ENCODE assay signal across 8 cellular contexts in genomic region chr4:37383579-37384229, GRCh38.
A peak's percentile ranks its signal among the peaks of the same experiment; 100 is the strongest.
DNase-seq lines count a peak whose midpoint lies in the region; ATAC-seq, FAIRE-seq and TF ChIP-seq lines count a peak whose summit lies in the region.

No MANE protein-coding gene starts in this region.

- no peak overlapping the region for H3K9ac ChIP-seq in Loucy (ENCODE audit: low read depth, low read length, poor library complexity, severe bottlenecking)

- TF ChIP-seq CTCF in Loucy (conservative IDR thresholded peaks at IDR 0.05; ENCODE audit: low read length) (peak; percentile 76), VCaP (conservative IDR thresholded peaks at IDR 0.05) (peak; percentile 84)

- DNase-seq in NCI-H1417 (lab: John Stamatoyannopoulos, UW): peak; percentile 36 to 85 (median 69)
- DNase-seq in NCI-H1417 treated with DMSO at 0.1 percent for 48 hours (lab: John Stamatoyannopoulos, UW): no peak

- no peaks in the 10 kb centered on the region for H3K9me2 ChIP-seq in Loucy (replicated peaks; ENCODE audit: low read depth, low read length)

- no peaks in the 10 kb centered on the region for H3F3A ChIP-seq in Loucy (ENCODE audit: low read depth)

- H3K9me3 ChIP-seq in Loucy (ENCODE audit: insufficient read depth, low read depth, low read length): no peaks in the 10 kb centered on the region

- H3K4me3 ChIP-seq in Loucy (ENCODE audit: low read length, poor library complexity, severe bottlenecking): no peak overlapping the region

- no peaks in the 10 kb centered on the region for H3K27me3 ChIP-seq in Loucy (ENCODE audit: insufficient read depth, low read length, poor library complexity, severe bottlenecking)

- no peaks in the 10 kb centered on the region for H4K20me1 ChIP-seq in Loucy (ENCODE audit: insufficient read depth, low read length, poor library complexity, severe bottlenecking)

- H3K4me1 ChIP-seq in Loucy (ENCODE audit: insufficient read depth, low read length, poor library complexity, severe bottlenecking): no peaks in the 10 kb centered on the region

- FAIRE-seq in islet of Langerhans (lab: Jason Lieb, UNC): peak; percentile 55

- no peak overlapping the region for H2AFZ ChIP-seq in Loucy (ENCODE audit: low read length)

- no peak overlapping the region for H3K4me2 ChIP-seq in Loucy (ENCODE audit: low read depth, low read length, poor library complexity, severe bottlenecking)

- peak; percentile 69 for ATAC-seq in GM19395 (IDR thresholded peaks at IDR 0.05; ENCODE audit: unreplicated experiment)
- ATAC-seq in GM21576 (IDR thresholded peaks at IDR 0.05; ENCODE audit: unreplicated experiment): no peak
- no peak for ATAC-seq in HG03039 (IDR thresholded peaks at IDR 0.05; ENCODE audit: unreplicated experiment)

- no peaks in the 10 kb centered on the region for H3K79me2 ChIP-seq in Loucy (ENCODE audit: insufficient read depth, low read length)

- H3K27ac ChIP-seq in VCaP: no peak overlapping the region

- H3K36me3 ChIP-seq in Loucy (ENCODE audit: insufficient read depth, low read length): no peaks in the 10 kb centered on the region
